In the genomic region with DNA sequence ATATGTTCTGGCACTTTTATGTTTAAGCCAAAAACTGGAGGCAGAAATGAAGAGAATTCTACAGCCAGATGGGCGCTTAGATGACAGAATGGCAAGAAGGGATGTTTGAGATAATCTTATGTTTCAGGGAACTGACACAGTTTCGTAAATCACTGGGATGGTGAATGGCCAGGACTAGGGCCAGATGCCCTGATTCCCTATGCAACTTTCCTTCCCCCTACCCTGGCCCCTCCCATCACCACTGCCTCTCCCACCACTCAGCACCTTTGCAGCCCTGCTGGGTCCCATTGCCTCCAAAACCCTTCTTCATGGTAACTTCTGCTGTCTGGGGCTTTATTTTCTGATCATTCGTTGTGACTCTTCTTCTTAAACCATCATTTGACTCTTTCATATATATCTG, we compare ENCODE assay signal across 25 cellular contexts.
DNase-seq lines count a peak whose midpoint lies in the region; ATAC-seq and TF ChIP-seq lines count a peak whose summit lies in the region.
"Had no signal": no experiment of that assay in that cellular context is flagged by ENCODE, and none has a peak within 500 bp of the region (broad histone marks: within the 10 kb centered on the region; RNA-seq: fewer than 3 reads in every experiment).

No MANE protein-coding gene starts in this region.

- peaks cover 2% of the 10 kb centered on the region for H3K36me3 Mint-ChIP-seq in mesothelial cell of epicardium
- no peaks in the 10 kb centered on the region for H3K36me3 Mint-ChIP-seq in naive thymus-derived CD4-positive, alpha-beta T cell
- H3K36me3 Mint-ChIP-seq: activated naive CD8-positive, alpha-beta T cell treated with anti-CD3 and anti-CD28 coated beads, Interleukin-2, amount 10 ng/mL, durations not matched to agents 7 days and 5 days had no signal

- CTCF ChIA-PET in naive thymus-derived CD4-positive, alpha-beta T cell (lab: Charles Lee): no interaction called here

- peaks cover 63% of the 10 kb centered on the region for H3K4me1 Mint-ChIP-seq in mesothelial cell of epicardium
- H3K4me1 Mint-ChIP-seq in naive thymus-derived CD4-positive, alpha-beta T cell: no peaks in the 10 kb centered on the region
- H3K4me1 Mint-ChIP-seq: activated naive CD8-positive, alpha-beta T cell treated with anti-CD3 and anti-CD28 coated beads, Interleukin-2, amount 10 ng/mL, durations not matched to agents 7 days and 5 days had no signal

- TF ChIP-seq CTCF in mesothelial cell of epicardium (IDR thresholded peaks at IDR 0.05; ENCODE audit: unreplicated experiment): no peak

- no peaks in the 10 kb centered on the region for H3K9me3 ChIP-seq in ectodermal cell (ENCODE audit: control insufficient read depth, low read length)
- H3K9me3 ChIP-seq in naive thymus-derived CD4-positive, alpha-beta T cell (ENCODE audit: control insufficient read depth in 2 of 3, low read length in 3 of 3): no peaks in the 10 kb centered on the region
- H3K9me3 ChIP-seq: ascending aorta, colonic mucosa, left lung, testis had no signal

- H3K27me3 ChIP-seq in ectodermal cell (ENCODE audit: control insufficient read depth, insufficient read depth, low read length, poor library complexity, severe bottlenecking): no peaks in the 10 kb centered on the region
- H3K27me3 ChIP-seq in naive thymus-derived CD4-positive, alpha-beta T cell (ENCODE audit: control insufficient read depth in 2 of 2, insufficient read depth in 2 of 2, low read length in 2 of 2): no peaks in the 10 kb centered on the region
- H3K27me3 ChIP-seq: ascending aorta, cardiac muscle cell, colonic mucosa, left lung, testis had no signal

- intact Hi-C loops in naive thymus-derived CD4-positive, alpha-beta T cell (cut with micrococcal nuclease): no loop called here

- WGBS in ectodermal cell, 2 experiments: 56 to 73% methylated on average over 3 of the region's 3 CpGs

- H3K27me3 Mint-ChIP-seq in mesothelial cell of epicardium (ENCODE audit: low read depth): no peaks in the 10 kb centered on the region
- H3K27me3 Mint-ChIP-seq in naive thymus-derived CD4-positive, alpha-beta T cell: peaks cover 4 to 16% (median 12%) of the 10 kb centered on the region in 5 donors

- POLR2A ChIA-PET in naive thymus-derived CD4-positive, alpha-beta T cell (lab: Charles Lee): no interaction called here

- H3K27ac Mint-ChIP-seq in mesothelial cell of epicardium: peak overlapping the region; percentile 56
- no peak overlapping the region for H3K27ac Mint-ChIP-seq in naive thymus-derived CD4-positive, alpha-beta T cell
- H3K27ac Mint-ChIP-seq: activated naive CD8-positive, alpha-beta T cell treated with anti-CD3 and anti-CD28 coated beads, Interleukin-2, amount 10 ng/mL, durations not matched to agents 7 days and 5 days; effector memory CD8-positive, alpha-beta T cell had no signal

- no peaks in the 10 kb centered on the region for H3K36me3 ChIP-seq in ectodermal cell (ENCODE audit: control insufficient read depth, insufficient read depth, low read length)
- H3K36me3 ChIP-seq in naive thymus-derived CD4-positive, alpha-beta T cell (ENCODE audit: control insufficient read depth in 2 of 3, insufficient read depth in 3 of 3, low read length in 3 of 3): no peaks in the 10 kb centered on the region
- H3K36me3 ChIP-seq: ascending aorta, cardiac muscle cell, colonic mucosa, left lung had no signal

- no peak overlapping the region for H3K4me3 ChIP-seq in ectodermal cell (ENCODE audit: insufficient read depth, low read depth, low read length)
- H3K4me3 ChIP-seq in naive thymus-derived CD4-positive, alpha-beta T cell (ENCODE audit: low read length): no peak overlapping the region
- H3K4me3 ChIP-seq: ascending aorta, cardiac muscle cell, colonic mucosa, left lung, testis had no signal

- H3K9me3 Mint-ChIP-seq in mesothelial cell of epicardium: peaks cover 4% of the 10 kb centered on the region
- H3K9me3 Mint-ChIP-seq in naive thymus-derived CD4-positive, alpha-beta T cell: no peaks in the 10 kb centered on the region
- H3K9me3 Mint-ChIP-seq: activated naive CD8-positive, alpha-beta T cell treated with anti-CD3 and anti-CD28 coated beads, Interleukin-2, amount 10 ng/mL, durations not matched to agents 7 days and 5 days; effector memory CD8-positive, alpha-beta T cell had no signal

- DNase-seq in DMS 273 treated with DMSO at 0.1 percent for 48 hours (lab: John Stamatoyannopoulos, UW): peak; percentile 87
- DNase-seq in NCI-H446 treated with DMSO at 0.1 percent for 48 hours (lab: John Stamatoyannopoulos, UW): peak; percentile 64
- no peak for DNase-seq in mesothelial cell of epicardium (ENCODE audit: low spot score in 2 of 2, unreplicated experiment in 2 of 2)
- DNase-seq in NCI-H2196 (lab: John Stamatoyannopoulos, UW; ENCODE audit: unreplicated experiment): no peak
- no peak for DNase-seq in naive thymus-derived CD4-positive, alpha-beta T cell
- DNase-seq in activated CD4-positive, CD25-positive, alpha-beta regulatory T cell (lab: John Stamatoyannopoulos, UW): no peak
- DNase-seq: ACHN; activated CD8-positive, alpha-beta memory T cell treated with anti-CD3 and anti-CD28 coated beads for 24 hours; activated effector memory CD4-positive, alpha-beta T cell treated with anti-CD3 and anti-CD28 coated beads, Interleukin-2, amount 50 U/mL, for 16 hours; activated naive CD8-positive, alpha-beta T cell treated with anti-CD3 and anti-CD28 coated beads, Interleukin-2, amount 10 ng/mL, durations not matched to agents 7 days and 5 days; colonic mucosa; effector memory CD8-positive, alpha-beta T cell; GF-D8; head of caudate nucleus; KG1; NCI-H1417 treated with DMSO at 0.1 percent for 48 hours; NCI-H510A; stimulated activated naive CD4-positive, alpha-beta T cell treated with Interleukin-2 at 50 U/mL for 16 hours; T-helper 1 cell; testis had no signal

- peak overlapping the region; percentile 72 for H3K27ac ChIP-seq in ectodermal cell (ENCODE audit: insufficient read depth, low read depth, low read length, poor library complexity, severe bottlenecking)
- H3K27ac ChIP-seq in naive thymus-derived CD4-positive, alpha-beta T cell (ENCODE audit: low read depth, low read length): no peak overlapping the region
- H3K27ac ChIP-seq: ascending aorta, cardiac muscle cell, colonic mucosa, left lung, testis had no signal

- peaks cover 27% of the 10 kb centered on the region for H3K4me1 ChIP-seq in ectodermal cell (ENCODE audit: control insufficient read depth, insufficient read depth, low read length)
- no peaks in the 10 kb centered on the region for H3K4me1 ChIP-seq in naive thymus-derived CD4-positive, alpha-beta T cell (ENCODE audit: control insufficient read depth in 2 of 2, insufficient read depth in 2 of 2, low read length in 2 of 2)
- H3K4me1 ChIP-seq: ascending aorta, colonic mucosa, left lung, testis had no signal

- ATAC-seq in GM21717 (IDR thresholded peaks at IDR 0.05; ENCODE audit: unreplicated experiment): no peak
- ATAC-seq in naive thymus-derived CD4-positive, alpha-beta T cell: no peak
- ATAC-seq: effector memory CD8-positive, alpha-beta T cell; left lung had no signal

- H3K4me3 Mint-ChIP-seq in mesothelial cell of epicardium: no peak overlapping the region
- H3K4me3 Mint-ChIP-seq in naive thymus-derived CD4-positive, alpha-beta T cell: no peak overlapping the region
- H3K4me3 Mint-ChIP-seq: activated naive CD8-positive, alpha-beta T cell treated with anti-CD3 and anti-CD28 coated beads, Interleukin-2, amount 10 ng/mL, durations not matched to agents 7 days and 5 days; effector memory CD8-positive, alpha-beta T cell had no signal

Comparison
In these comparisons a context has a peak if more than half of its experiments do, and no peak if none do; other contexts are left out.
1. DNase-seq: peak in DMS 273 treated with DMSO at 0.1 percent for 48 hours (single experiment) and NCI-H446 treated with DMSO at 0.1 percent for 48 hours (single experiment); none in mesothelial cell of epicardium (0 of 2), NCI-H2196 (single experiment), naive thymus-derived CD4-positive, alpha-beta T cell (0 of 9) and activated CD4-positive, CD25-positive, alpha-beta regulatory T cell (0 of 4).